Comparison of ENCODE assay signal across 19 cellular contexts in genomic region chr17:7593296-7593695, GRCh38. TPM values are rescaled to one million over a fixed set of nuclear protein-coding genes. Genes with fewer than 3 reads are reported as not detected.
DNase-seq lines count a peak whose midpoint lies in the region; ATAC-seq, FAIRE-seq and TF ChIP-seq lines count a peak whose summit lies in the region.
"Had no signal": no experiment of that assay in that cellular context is flagged by ENCODE, and none has a peak within 500 bp of the region (broad histone marks: within the 10 kb centered on the region; RNA-seq: fewer than 3 reads in every experiment).

No MANE protein-coding gene starts in this region.

- no peak for FAIRE-seq in astrocyte (lab: Jason Lieb, UNC)
- FAIRE-seq: A549, H54 had no signal

- H2BK15ac ChIP-seq in mesenchymal stem cell (ENCODE audit: low read depth, poor library complexity, severe bottlenecking), result no peak overlapping the region

- in situ Hi-C loops in KBM-7 (cut with MboI; ENCODE audit: low pct_unique_long_range_greater_than_20kb, low sequenced_read_pairs), result no loop called here

- no peak overlapping the region for H3K9ac ChIP-seq in astrocyte (ENCODE audit: low read length)
- H3K9ac ChIP-seq in mesenchymal stem cell (ENCODE audit: low read length), result peak overlapping the region; percentile 38

- no peaks in the 10 kb centered on the region for H3K27me3 Mint-ChIP-seq in activated naive CD4-positive, alpha-beta T cell treated with anti-CD3 and anti-CD28 coated beads, Interleukin-2, amount 10 ng/mL, durations not matched to agents 7 days and 5 days
- H3K27me3 Mint-ChIP-seq in astrocyte (ENCODE audit: low read depth, unreplicated experiment) (no peaks in the 10 kb centered on the region), type B pancreatic cell (no peaks in the 10 kb centered on the region)

- H3K27me3 ChIP-seq in astrocyte (ENCODE audit: insufficient read depth, low read length) (no peaks in the 10 kb centered on the region), mesenchymal stem cell (ENCODE audit: control insufficient read depth in 1 of 2, insufficient read depth in 1 of 2, low read length in 2 of 2) (no peaks in the 10 kb centered on the region)

- no peak overlapping the region for H3K18ac ChIP-seq in mesenchymal stem cell (ENCODE audit: low read depth in 1 of 2, low read length in 2 of 2)

- H2BK120ac ChIP-seq in mesenchymal stem cell (ENCODE audit: low read depth, low read length), result no peak overlapping the region

- H3K79me1 ChIP-seq in mesenchymal stem cell (replicated peaks; ENCODE audit: low read length, poor library complexity, severe bottlenecking), result peaks cover 36% of the 10 kb centered on the region

- no peak overlapping the region for H3K23ac ChIP-seq in mesenchymal stem cell (ENCODE audit: low read length in 2 of 2)

- H2AK5ac ChIP-seq in mesenchymal stem cell (ENCODE audit: low read length, severe bottlenecking), result no peak overlapping the region

- peaks cover 0 to 15% of the 10 kb centered on the region in 2 donors for H3K36me3 Mint-ChIP-seq in activated naive CD4-positive, alpha-beta T cell treated with anti-CD3 and anti-CD28 coated beads, Interleukin-2, amount 50 U/mL, for 72 hours
- H3K36me3 Mint-ChIP-seq in activated naive CD4-positive, alpha-beta T cell treated with anti-CD3 and anti-CD28 coated beads, Interleukin-2, amount 10 ng/mL, durations not matched to agents 7 days and 5 days, result peaks cover 55% of the 10 kb centered on the region
- H3K36me3 Mint-ChIP-seq in astrocyte (ENCODE audit: low read depth, unreplicated experiment), result peaks cover 30% of the 10 kb centered on the region
- peaks cover 26% of the 10 kb centered on the region for H3K36me3 Mint-ChIP-seq in type B pancreatic cell

- H3K4me1 ChIP-seq in astrocyte (ENCODE audit: insufficient read depth, low read length), result peaks cover 30% of the 10 kb centered on the region
- H3K4me1 ChIP-seq in mesenchymal stem cell (ENCODE audit: control insufficient read depth, insufficient read depth, low read depth, low read length), result peaks cover 33% of the 10 kb centered on the region

- no peaks in the 10 kb centered on the region for H3K9me3 Mint-ChIP-seq in activated naive CD4-positive, alpha-beta T cell treated with anti-CD3 and anti-CD28 coated beads, Interleukin-2, amount 50 U/mL, for 72 hours
- H3K9me3 Mint-ChIP-seq in activated naive CD4-positive, alpha-beta T cell treated with anti-CD3 and anti-CD28 coated beads, Interleukin-2, amount 10 ng/mL, durations not matched to agents 7 days and 5 days, result no peaks in the 10 kb centered on the region
- H3K9me3 Mint-ChIP-seq in astrocyte (ENCODE audit: unreplicated experiment) (no peaks in the 10 kb centered on the region), type B pancreatic cell (no peaks in the 10 kb centered on the region)

- no peak overlapping the region for H3K4me2 ChIP-seq in astrocyte (ENCODE audit: low read length)
- no peak overlapping the region for H3K4me2 ChIP-seq in mesenchymal stem cell (ENCODE audit: low read length, poor library complexity, severe bottlenecking)
- H3K4me2 ChIP-seq: A549 had no signal

- H4K91ac ChIP-seq in mesenchymal stem cell (ENCODE audit: low read length), result no peak overlapping the region

- H3K4me3 ChIP-seq in astrocyte (ENCODE audit: insufficient read depth, low read depth, low read length) (no peak overlapping the region), mesenchymal stem cell (ENCODE audit: insufficient read depth in 1 of 2, low read depth in 1 of 2, low read length in 2 of 2) (no peak overlapping the region)
- H3K4me3 ChIP-seq: A549 had no signal

- no peak overlapping the region for H2AFZ ChIP-seq in astrocyte (ENCODE audit: low read depth, low read length)
- no peak overlapping the region for H2AFZ ChIP-seq in mesenchymal stem cell (ENCODE audit: low read depth, low read length)

- H2BK12ac ChIP-seq in mesenchymal stem cell (ENCODE audit: low read length in 2 of 2), result no peak overlapping the region

- H3K79me2 ChIP-seq in astrocyte (ENCODE audit: insufficient read depth, low read length), result peaks cover 19% of the 10 kb centered on the region

- no peak for DNase-seq in activated naive CD4-positive, alpha-beta T cell treated with anti-CD3 and anti-CD28 coated beads, Interleukin-2, amount 50 U/mL, for 72 hours (ENCODE audit: low spot score in 2 of 2)
- no peak for DNase-seq in activated naive CD4-positive, alpha-beta T cell treated with anti-CD3 and anti-CD28 coated beads, Interleukin-2, amount 10 ng/mL, durations not matched to agents 7 days and 5 days
- DNase-seq in astrocyte (ENCODE audit: low read depth), result no peak
- no peak for DNase-seq in mesenchymal stem cell
- no peak for DNase-seq in type B pancreatic cell (ENCODE audit: extremely low spot score, unreplicated experiment)
- DNase-seq in D341Med (ENCODE audit: low spot score), result no peak
- DNase-seq in KBM-7, result no peak
- no peak for DNase-seq in NCI-H1436 (lab: John Stamatoyannopoulos, UW)
- DNase-seq: C1 segment of cervical spinal cord; DMS153; MV-4-11; NCI-H1417; NCI-H2029; NCI-H2171; NCI-H446 treated with DMSO at 0.1 percent for 48 hours; NK-92 treated with Interleukin-12 subunit alpha and Interleukin-12 subunit beta, amount 100 ng/mL, for 24 hours; SIG-M5 had no signal

- H3K4ac ChIP-seq in mesenchymal stem cell (ENCODE audit: low read depth in 1 of 2, low read length in 2 of 2), result no peak overlapping the region

- peak overlapping the region; percentile 5 to 61 for H3K27ac Mint-ChIP-seq in activated naive CD4-positive, alpha-beta T cell treated with anti-CD3 and anti-CD28 coated beads, Interleukin-2, amount 50 U/mL, for 72 hours
- no peak overlapping the region for H3K27ac Mint-ChIP-seq in activated naive CD4-positive, alpha-beta T cell treated with anti-CD3 and anti-CD28 coated beads, Interleukin-2, amount 10 ng/mL, durations not matched to agents 7 days and 5 days
- H3K27ac Mint-ChIP-seq in astrocyte (ENCODE audit: unreplicated experiment), result peak overlapping the region; percentile 87
- H3K27ac Mint-ChIP-seq in type B pancreatic cell, result peak overlapping the region; percentile 80

- CTCF ChIA-PET in activated naive CD4-positive, alpha-beta T cell treated with anti-CD3 and anti-CD28 coated beads, Interleukin-2, amount 10 ng/mL, durations not matched to agents 7 days and 5 days (lab: Charles Lee), result interaction anchor here (0.9 kb wide), 1 partner anchor 237 kb away, joined by 3 read pairs; no protein-coding TSS in a partner anchor

- no peak for ATAC-seq in activated naive CD4-positive, alpha-beta T cell treated with anti-CD3 and anti-CD28 coated beads, Interleukin-2, amount 50 U/mL, for 72 hours
- ATAC-seq: A549 had no signal

- H4K8ac ChIP-seq in mesenchymal stem cell (ENCODE audit: low read length), result no peak overlapping the region

- no peaks in the 10 kb centered on the region for H3K9me3 ChIP-seq in astrocyte (ENCODE audit: insufficient read depth, low read depth, low read length)
- H3K9me3 ChIP-seq in mesenchymal stem cell (ENCODE audit: control insufficient read depth, low read length), result no peaks in the 10 kb centered on the region
- H3K9me3 ChIP-seq: A549 had no signal

- no peak overlapping the region for H3K14ac ChIP-seq in mesenchymal stem cell (ENCODE audit: low read length in 2 of 2)

- peaks cover 44% of the 10 kb centered on the region for H3K36me3 ChIP-seq in astrocyte (ENCODE audit: insufficient read depth, low read length)
- H3K36me3 ChIP-seq in mesenchymal stem cell (ENCODE audit: control insufficient read depth in 1 of 2, insufficient read depth in 2 of 2, low read depth in 1 of 2, low read length in 2 of 2), result peaks cover 71 to 80% of the 10 kb centered on the region in 2 experiments

- no peaks in the 10 kb centered on the region for H3K4me1 Mint-ChIP-seq in activated naive CD4-positive, alpha-beta T cell treated with anti-CD3 and anti-CD28 coated beads, Interleukin-2, amount 10 ng/mL, durations not matched to agents 7 days and 5 days
- peaks cover 19% of the 10 kb centered on the region for H3K4me1 Mint-ChIP-seq in astrocyte (ENCODE audit: low read depth, unreplicated experiment)
- peaks cover 8% of the 10 kb centered on the region for H3K4me1 Mint-ChIP-seq in type B pancreatic cell (ENCODE audit: unreplicated experiment)

- WGBS in mesenchymal stem cell, result 95% methylated on average over 12 of the region's 12 CpGs

- no peak overlapping the region for H3K4me3 Mint-ChIP-seq in activated naive CD4-positive, alpha-beta T cell treated with anti-CD3 and anti-CD28 coated beads, Interleukin-2, amount 10 ng/mL, durations not matched to agents 7 days and 5 days
- H3K4me3 Mint-ChIP-seq in astrocyte (ENCODE audit: unreplicated experiment) (no peak overlapping the region), type B pancreatic cell (no peak overlapping the region)

- H2BK5ac ChIP-seq in mesenchymal stem cell (ENCODE audit: low read depth, low read length, poor library complexity, severe bottlenecking), result no peak overlapping the region

- H3K27ac ChIP-seq in astrocyte (ENCODE audit: low read depth, low read length) (no peak overlapping the region), mesenchymal stem cell (ENCODE audit: low read length, poor library complexity, severe bottlenecking) (no peak overlapping the region)
- H3K27ac ChIP-seq: A549 had no signal

- TF ChIP-seq CTCF in astrocyte (IDR thresholded peaks at IDR 0.05; ENCODE audit: insufficient read depth, low read depth, low read length) (no peak), type B pancreatic cell (conservative IDR thresholded peaks at IDR 0.05) (no peak)

- H4K20me1 ChIP-seq in astrocyte (ENCODE audit: insufficient read depth, low read length), result peaks cover 37% of the 10 kb centered on the region

RNA-seq across cellular contexts. Expression of gene SOX15, which starts 3.4 kb away (rescaled TPM):
- under 1 TPM; 0.23 to 0.93 TPM for total RNA-seq in activated naive CD4-positive, alpha-beta T cell treated with anti-CD3 and anti-CD28 coated beads, Interleukin-2, amount 50 U/mL, for 72 hours
- total RNA-seq in astrocyte (1.7 and 4.0 TPM in 2 replicates), type B pancreatic cell (ENCODE audit: low replicate concordance) (0.77 and 4.0 TPM in 2 replicates)
- polyA plus RNA-seq in mesenchymal stem cell (2013, experiment 1 of 2), result 0.98 TPM
- 1.0 TPM for polyA plus RNA-seq in mesenchymal stem cell (2013, experiment 2 of 2)

RNA-seq across cellular contexts. Expression of gene MPDU1, which starts 9.6 kb away (rescaled TPM):
- 10 to 100 TPM; 52.1 to 60.6 TPM for total RNA-seq in activated naive CD4-positive, alpha-beta T cell treated with anti-CD3 and anti-CD28 coated beads, Interleukin-2, amount 50 U/mL, for 72 hours
- total RNA-seq in astrocyte, result 44.6 and 51.2 TPM in 2 replicates
- polyA plus RNA-seq in mesenchymal stem cell (2013, experiment 1 of 2), result 81.6 TPM
- polyA plus RNA-seq in mesenchymal stem cell (2013, experiment 2 of 2), result 78.5 TPM
- total RNA-seq in type B pancreatic cell (ENCODE audit: low replicate concordance), result 61.8 and 67.6 TPM in 2 replicates

RNA-seq across cellular contexts. Expression of gene CD68, which starts 13.9 kb away (rescaled TPM):
- 10 to 100 TPM in 1 of 2 donors, 1 to 10 TPM in 1; 7.6 to 12.7 TPM for total RNA-seq in activated naive CD4-positive, alpha-beta T cell treated with anti-CD3 and anti-CD28 coated beads, Interleukin-2, amount 50 U/mL, for 72 hours
- total RNA-seq in astrocyte, result 4.4 and 6.2 TPM in 2 replicates
- polyA plus RNA-seq in mesenchymal stem cell (2013, experiment 1 of 2), result 30.9 TPM
- polyA plus RNA-seq in mesenchymal stem cell (2013, experiment 2 of 2), result 30.8 TPM
- 5.0 and 5.8 TPM in 2 replicates for total RNA-seq in type B pancreatic cell (ENCODE audit: low replicate concordance)

RNA-seq across cellular contexts. Expression of gene FXR2, which starts 21.4 kb away (rescaled TPM):
- total RNA-seq in activated naive CD4-positive, alpha-beta T cell treated with anti-CD3 and anti-CD28 coated beads, Interleukin-2, amount 50 U/mL, for 72 hours, result 10 to 100 TPM; 34.7 to 66.2 TPM
- total RNA-seq in astrocyte (54.3 and 60.2 TPM in 2 replicates), type B pancreatic cell (ENCODE audit: low replicate concordance) (37.1 and 44.2 TPM in 2 replicates)
- polyA plus RNA-seq in mesenchymal stem cell (2013, experiment 1 of 2), result 32.3 TPM
- polyA plus RNA-seq in mesenchymal stem cell (2013, experiment 2 of 2), result 32.1 TPM

RNA-seq across cellular contexts. Expression of gene SENP3, which starts 31.6 kb away (rescaled TPM):
- total RNA-seq in activated naive CD4-positive, alpha-beta T cell treated with anti-CD3 and anti-CD28 coated beads, Interleukin-2, amount 50 U/mL, for 72 hours, result 10 to 100 TPM; 42.9 to 46.3 TPM
- 51.4 and 58.7 TPM in 2 replicates for total RNA-seq in astrocyte
- polyA plus RNA-seq in mesenchymal stem cell (2013, experiment 1 of 2), result 27.5 TPM
- 27.0 TPM for polyA plus RNA-seq in mesenchymal stem cell (2013, experiment 2 of 2)
- 50.2 and 52.7 TPM in 2 replicates for total RNA-seq in type B pancreatic cell (ENCODE audit: low replicate concordance)
